22 cellular contexts compared by ENCODE assay signal in genomic region chr12:57058454-57058853, GRCh38. TPM values are rescaled to one million over a fixed set of nuclear protein-coding genes. Genes with fewer than 3 reads are reported as not detected.
DNase-seq lines count a peak whose midpoint lies in the region; ATAC-seq and TF ChIP-seq lines count a peak whose summit lies in the region.
"Had no signal": no experiment of that assay in that cellular context is flagged by ENCODE, and none has a peak within 500 bp of the region (broad histone marks: within the 10 kb centered on the region; RNA-seq: fewer than 3 reads in every experiment).

No MANE protein-coding gene starts in this region.

- H3K27me3 ChIP-seq in CD4-positive, alpha-beta memory T cell (ENCODE audit: insufficient read depth, low read length), result no peaks in the 10 kb centered on the region
- H3K27me3 ChIP-seq: gastrocnemius medialis, neutrophil had no signal

- no peak for DNase-seq in activated CD8-positive, alpha-beta T cell treated with anti-CD3 and anti-CD28 coated beads for 36 hours
- DNase-seq in nephron progenitor cell (no peak), Calu3 (no peak), islet precursor cell (no peak)
- DNase-seq in CD4-positive, alpha-beta memory T cell, result no peak
- DNase-seq: activated CD4-positive, alpha-beta T cell treated with anti-CD3 and anti-CD28 coated beads for 4 hours; DND-41; erythroblast; gastrocnemius medialis; kidney; lower lobe of right lung; NCI-H1436; NCI-H526 treated with DMSO at 0.1 percent for 48 hours; stimulated activated CD4-positive, alpha-beta T cell treated with anti-CD3 and anti-CD28 coated beads, Interleukin-2, amount 100 ng/mL, for 48 hours; stimulated activated naive CD8-positive, alpha-beta T cell treated with anti-CD3 and anti-CD28 coated beads, Interleukin-15, amount 100 ng/mL, for 72 hours had no signal

- no peak overlapping the region for H3K4me3 Mint-ChIP-seq in activated CD8-positive, alpha-beta T cell treated with anti-CD3 and anti-CD28 coated beads for 36 hours
- H3K4me3 Mint-ChIP-seq in nephron progenitor cell (no peak overlapping the region), Calu3 (ENCODE audit: low read depth, unreplicated experiment) (no peak overlapping the region)
- no peak overlapping the region for H3K4me3 Mint-ChIP-seq in CD4-positive, alpha-beta memory T cell
- H3K4me3 Mint-ChIP-seq: stimulated activated naive CD8-positive, alpha-beta T cell treated with anti-CD3 and anti-CD28 coated beads, Interleukin-15, amount 100 ng/mL, for 72 hours; type B pancreatic cell had no signal

- peaks cover 7% of the 10 kb centered on the region for H3K4me1 ChIP-seq in CD4-positive, alpha-beta memory T cell (ENCODE audit: insufficient read depth, low read length)
- H3K4me1 ChIP-seq: gastrocnemius medialis, HAP-1 had no signal

- CTCF ChIA-PET in activated CD8-positive, alpha-beta T cell treated with anti-CD3 and anti-CD28 coated beads for 36 hours (lab: Charles Lee), result interaction anchor here (0.8 to 5.6 kb wide), 8 partner anchors 8 to 56 kb away, joined by 3 to 66 read pairs (median 3); partner anchors contain the start of genes MYO1A and STAT6
- CTCF ChIA-PET in CD4-positive, alpha-beta memory T cell (lab: Charles Lee; ENCODE audit: partially characterized antibody), result interaction anchor here (1.1 to 14.6 kb wide), 3 partner anchors 12 to 65 kb away, joined by 3 to 226 read pairs (median 3); partner anchors contain the start of gene ZBTB39
- CTCF ChIA-PET in Calu3 (lab: Charles Lee), result no interaction called here

- H3K36me3 Mint-ChIP-seq in activated CD8-positive, alpha-beta T cell treated with anti-CD3 and anti-CD28 coated beads for 36 hours (ENCODE audit: low read depth), result peaks cover 73% of the 10 kb centered on the region
- H3K36me3 Mint-ChIP-seq in nephron progenitor cell (ENCODE audit: low read depth) (peaks cover 49% of the 10 kb centered on the region), Calu3 (ENCODE audit: insufficient read depth, unreplicated experiment) (peaks cover 17% of the 10 kb centered on the region)
- peaks cover 15 to 33% of the 10 kb centered on the region in 2 donors for H3K36me3 Mint-ChIP-seq in CD4-positive, alpha-beta memory T cell

- POLR2A ChIA-PET in activated CD8-positive, alpha-beta T cell treated with anti-CD3 and anti-CD28 coated beads for 36 hours (lab: Charles Lee), result interaction anchor here (1.2 to 1.9 kb wide), 3 partner anchors 11 to 54 kb away, joined by 4 to 7 read pairs (median 4); partner anchors contain the start of gene NEMP1
- POLR2A ChIA-PET in CD4-positive, alpha-beta memory T cell (lab: Charles Lee; ENCODE audit: partially characterized antibody), result interaction anchor here (1.4 kb wide), 1 partner anchor 54 kb away, joined by 5 read pairs; no protein-coding TSS in a partner anchor

- H3K27ac ChIP-seq in CD4-positive, alpha-beta memory T cell (ENCODE audit: low read depth, low read length), result no peak overlapping the region
- H3K27ac ChIP-seq: gastrocnemius medialis, lower lobe of right lung, neutrophil had no signal

- ATAC-seq in GM18858 (IDR thresholded peaks at IDR 0.05; ENCODE audit: unreplicated experiment), result peak; percentile 38
- peak; percentile 60 for ATAC-seq in HG02642 (IDR thresholded peaks at IDR 0.05; ENCODE audit: poor library complexity, unreplicated experiment)
- ATAC-seq in activated CD8-positive, alpha-beta T cell treated with anti-CD3 and anti-CD28 coated beads for 36 hours, result no peak
- ATAC-seq: gastrocnemius medialis; lower lobe of right lung; stimulated activated naive CD8-positive, alpha-beta T cell treated with anti-CD3 and anti-CD28 coated beads, Interleukin-15, amount 100 ng/mL, for 72 hours had no signal

- no peak overlapping the region for H3K4me3 ChIP-seq in CD4-positive, alpha-beta memory T cell (ENCODE audit: low read length in 2 of 2)
- H3K4me3 ChIP-seq: gastrocnemius medialis, HAP-1, lower lobe of right lung, smooth muscle cell had no signal

- peak overlapping the region; percentile 60 for H3K27ac Mint-ChIP-seq in activated CD8-positive, alpha-beta T cell treated with anti-CD3 and anti-CD28 coated beads for 36 hours
- H3K27ac Mint-ChIP-seq in nephron progenitor cell, result peak overlapping the region; percentile 53
- peak overlapping the region in 3 of 7 donors; percentile 0 to 57 (median 53) for H3K27ac Mint-ChIP-seq in CD4-positive, alpha-beta memory T cell
- H3K27ac Mint-ChIP-seq in Calu3 (ENCODE audit: unreplicated experiment), result no peak overlapping the region
- H3K27ac Mint-ChIP-seq: stimulated activated naive CD8-positive, alpha-beta T cell treated with anti-CD3 and anti-CD28 coated beads, Interleukin-15, amount 100 ng/mL, for 72 hours; type B pancreatic cell had no signal

- intact Hi-C loops in activated CD8-positive, alpha-beta T cell treated with anti-CD3 and anti-CD28 coated beads for 36 hours (cut with micrococcal nuclease), result no loop called here
- intact Hi-C loops in CD4-positive, alpha-beta memory T cell (cut with micrococcal nuclease), result no loop called here
- intact Hi-C loops in Calu3 (cut with micrococcal nuclease; ENCODE audit: unreplicated experiment), result no loop called here

- H3K9me3 ChIP-seq in CD4-positive, alpha-beta memory T cell (ENCODE audit: control insufficient read depth in 1 of 2, low read length in 2 of 2), result no peaks in the 10 kb centered on the region
- H3K9me3 ChIP-seq: gastrocnemius medialis, lower lobe of right lung, neutrophil had no signal

- BruUV-seq in Calu3 (replicated peaks; lab: Mats Ljungman, UMichigan), result no TSS peak

- H3K4me1 Mint-ChIP-seq in activated CD8-positive, alpha-beta T cell treated with anti-CD3 and anti-CD28 coated beads for 36 hours (ENCODE audit: low read depth), result peaks cover 42% of the 10 kb centered on the region
- no peaks in the 10 kb centered on the region for H3K4me1 Mint-ChIP-seq in nephron progenitor cell
- H3K4me1 Mint-ChIP-seq in CD4-positive, alpha-beta memory T cell, result peaks cover 3 to 8% (median 6%) of the 10 kb centered on the region in 4 donors
- no peaks in the 10 kb centered on the region for H3K4me1 Mint-ChIP-seq in Calu3 (ENCODE audit: low read depth, unreplicated experiment)

- no peaks in the 10 kb centered on the region for H3K9me3 Mint-ChIP-seq in activated CD8-positive, alpha-beta T cell treated with anti-CD3 and anti-CD28 coated beads for 36 hours
- H3K9me3 Mint-ChIP-seq in nephron progenitor cell (peaks cover 7% of the 10 kb centered on the region), Calu3 (ENCODE audit: low read depth, unreplicated experiment) (no peaks in the 10 kb centered on the region)
- peaks cover 0 to 2% (median 0%) of the 10 kb centered on the region in 8 donors for H3K9me3 Mint-ChIP-seq in CD4-positive, alpha-beta memory T cell
- H3K9me3 Mint-ChIP-seq: stimulated activated naive CD8-positive, alpha-beta T cell treated with anti-CD3 and anti-CD28 coated beads, Interleukin-15, amount 100 ng/mL, for 72 hours; type B pancreatic cell had no signal

- TF ChIP-seq CTCF in activated CD8-positive, alpha-beta T cell treated with anti-CD3 and anti-CD28 coated beads for 36 hours (IDR thresholded peaks at IDR 0.05), result no peak
- no peak for TF ChIP-seq CTCF in nephron progenitor cell (IDR thresholded peaks at IDR 0.05)
- TF ChIP-seq CTCF in Calu3 (IDR thresholded peaks at IDR 0.05; ENCODE audit: unreplicated experiment), result no peak

- H3K36me3 ChIP-seq in CD4-positive, alpha-beta memory T cell (ENCODE audit: insufficient read depth, low read length), result peaks cover 18% of the 10 kb centered on the region

- no peaks in the 10 kb centered on the region for H3K27me3 Mint-ChIP-seq in activated CD8-positive, alpha-beta T cell treated with anti-CD3 and anti-CD28 coated beads for 36 hours
- H3K27me3 Mint-ChIP-seq in nephron progenitor cell (ENCODE audit: low read depth, poor library complexity) (no peaks in the 10 kb centered on the region), Calu3 (ENCODE audit: unreplicated experiment) (no peaks in the 10 kb centered on the region)
- H3K27me3 Mint-ChIP-seq in CD4-positive, alpha-beta memory T cell, result no peaks in the 10 kb centered on the region
- H3K27me3 Mint-ChIP-seq: stimulated activated naive CD8-positive, alpha-beta T cell treated with anti-CD3 and anti-CD28 coated beads, Interleukin-15, amount 100 ng/mL, for 72 hours; type B pancreatic cell had no signal

RNA-seq across cellular contexts. Expression of gene MYO1A, which starts 8.5 kb away (rescaled TPM):
- total RNA-seq in activated CD8-positive, alpha-beta T cell treated with anti-CD3 and anti-CD28 coated beads for 36 hours, result 1 to 10 TPM; 2.1 to 2.6 TPM
- total RNA-seq in CD4-positive, alpha-beta memory T cell, result 1 to 10 TPM; 1.2 to 3.0 TPM
- polyA plus RNA-seq in CD4-positive, alpha-beta memory T cell, result not detected
- total RNA-seq in Calu3 (2022), result 0.31 and 1.5 TPM in 2 replicates
- total RNA-seq: smooth muscle cell had no signal
- polyA plus RNA-seq: smooth muscle cell had no signal

RNA-seq across cellular contexts. Expression of gene NEMP1, which starts 20.1 kb away (rescaled TPM):
- total RNA-seq in activated CD8-positive, alpha-beta T cell treated with anti-CD3 and anti-CD28 coated beads for 36 hours, result 10 to 100 TPM; 76.1 to 80.6 TPM
- 10 to 100 TPM; 27.2 TPM for total RNA-seq in CD4-positive, alpha-beta memory T cell
- polyA plus RNA-seq in CD4-positive, alpha-beta memory T cell, result 1 to 10 TPM; 4.6 to 6.5 TPM
- 60.4 and 63.2 TPM in 2 replicates for total RNA-seq in Calu3 (2022)

RNA-seq across cellular contexts. Expression of gene NAB2, which starts 30.5 kb away (rescaled TPM):
- total RNA-seq in activated CD8-positive, alpha-beta T cell treated with anti-CD3 and anti-CD28 coated beads for 36 hours, result 10 to 100 TPM; 69.3 to 70.8 TPM
- total RNA-seq in CD4-positive, alpha-beta memory T cell, result 10 to 100 TPM; 17.5 to 19.5 TPM
- polyA plus RNA-seq in CD4-positive, alpha-beta memory T cell, result 1 to 10 TPM in 1 of 2 donors, under 1 TPM in 1; 0.41 to 1.8 TPM
- 21.3 and 25.6 TPM in 2 replicates for total RNA-seq in Calu3 (2022)

RNA-seq across cellular contexts. Expression of gene TAC3, which starts 42.1 kb away (rescaled TPM):
- total RNA-seq in activated CD8-positive, alpha-beta T cell treated with anti-CD3 and anti-CD28 coated beads for 36 hours, result under 1 TPM; 0.34 to 0.54 TPM
- total RNA-seq in CD4-positive, alpha-beta memory T cell, result not detected
- polyA plus RNA-seq in CD4-positive, alpha-beta memory T cell, result under 1 TPM in 1 of 2 donors, not detected in 1; 0.36 TPM
- total RNA-seq in Calu3 (2022), result not detected in 2 replicates
- total RNA-seq: gastrocnemius medialis, kidney, lower lobe of right lung, MCF 10A had no signal

RNA-seq across cellular contexts. Expression of gene ZBTB39, which starts 52.1 kb away (rescaled TPM):
- total RNA-seq in activated CD8-positive, alpha-beta T cell treated with anti-CD3 and anti-CD28 coated beads for 36 hours, result 1 to 10 TPM; 5.1 to 5.5 TPM
- 10 to 100 TPM; 10.8 to 12.2 TPM for total RNA-seq in CD4-positive, alpha-beta memory T cell
- polyA plus RNA-seq in CD4-positive, alpha-beta memory T cell, result 1 to 10 TPM in 1 of 2 donors, under 1 TPM in 1; 0.98 to 2.7 TPM
- 10.8 and 11.0 TPM in 2 replicates for total RNA-seq in Calu3 (2022)
